ENCODE assay signal across 1 cellular context in the genomic region with DNA sequence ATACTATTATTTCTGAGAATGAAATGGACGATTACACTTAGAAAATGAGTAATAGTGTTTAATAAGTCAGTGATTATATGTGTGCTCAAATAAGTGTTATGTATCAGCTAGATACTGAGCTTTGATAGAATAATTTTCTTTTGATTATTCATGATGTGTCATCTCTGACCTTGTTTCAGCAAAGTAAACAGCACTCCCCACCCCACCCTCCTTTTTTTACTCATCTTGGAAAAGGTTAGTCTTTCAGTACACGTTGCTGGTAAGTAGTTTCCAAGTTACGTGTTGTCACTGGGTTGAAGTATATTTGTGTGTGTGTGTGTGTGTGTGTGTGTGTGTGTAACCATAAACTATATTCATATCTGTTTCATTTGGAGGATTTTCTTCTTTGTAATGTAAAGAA.
TF ChIP-seq lines count a peak whose summit lies in the region.

No MANE protein-coding gene starts in this region.

TF ChIP-seq in HepG2, 621 proteins besides CTCF, POLR2A, EP300 and RAD21 (continued from another document):
- TF ChIP-seq ZNF329 (CRISPR knock-in tag; IDR thresholded peaks at IDR 0.05; ENCODE audit: low read depth), result no peak
- TF ChIP-seq, protein P1, sequence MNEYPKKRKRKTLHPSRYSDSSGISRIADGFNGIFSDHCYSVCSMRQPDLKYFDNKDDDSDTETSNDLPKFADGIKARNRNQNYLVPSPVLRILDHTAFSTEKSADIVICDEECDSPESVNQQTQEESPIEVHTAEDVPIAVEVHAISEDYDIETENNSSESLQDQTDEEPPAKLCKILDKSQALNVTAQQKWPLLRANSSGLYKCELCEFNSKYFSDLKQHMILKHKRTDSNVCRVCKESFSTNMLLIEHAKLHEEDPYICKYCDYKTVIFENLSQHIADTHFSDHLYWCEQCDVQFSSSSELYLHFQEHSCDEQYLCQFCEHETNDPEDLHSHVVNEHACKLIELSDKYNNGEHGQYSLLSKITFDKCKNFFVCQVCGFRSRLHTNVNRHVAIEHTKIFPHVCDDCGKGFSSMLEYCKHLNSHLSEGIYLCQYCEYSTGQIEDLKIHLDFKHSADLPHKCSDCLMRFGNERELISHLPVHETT (CRISPR knock-in tag; conservative IDR thresholded peaks at IDR 0.05), result no peak
- no peak for TF ChIP-seq EED (CRISPR knock-in tag; IDR thresholded peaks at IDR 0.05)
- no peak for TF ChIP-seq ZNF180 (CRISPR knock-in tag; IDR thresholded peaks at IDR 0.05; ENCODE audit: borderline replicate concordance, low read depth)
- no peak for TF ChIP-seq ZNF441 (CRISPR knock-in tag; IDR thresholded peaks at IDR 0.05; ENCODE audit: borderline replicate concordance)
